26 cellular contexts compared by ENCODE assay signal in the genomic region with DNA sequence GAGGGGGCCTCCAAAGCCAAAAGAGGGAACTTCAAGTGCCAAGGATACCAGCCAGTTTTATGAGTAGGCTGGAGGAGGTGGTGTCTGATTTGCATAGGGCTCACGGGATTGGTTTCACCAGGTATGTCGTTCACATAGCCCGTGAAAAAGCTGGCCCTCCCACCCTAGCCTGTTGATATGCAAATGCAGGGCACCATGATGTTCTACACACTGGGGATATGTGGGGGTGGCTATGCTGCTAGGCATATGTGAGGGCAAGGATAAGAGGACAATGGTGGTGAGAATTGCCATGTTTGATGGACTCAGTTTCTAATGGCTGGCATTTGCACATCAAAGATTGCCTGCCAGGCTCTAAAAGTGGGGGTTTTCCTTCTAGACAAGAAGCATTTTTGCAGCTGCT.
"Had no signal": no experiment of that assay in that cellular context is flagged by ENCODE, and none has a peak within 500 bp of the region (broad histone marks: within the 10 kb centered on the region; RNA-seq: fewer than 3 reads in every experiment).

No MANE protein-coding gene starts in this region.

- H3K4me1 ChIP-seq: esophagus squamous epithelium, gastroesophageal sphincter, heart right ventricle had no signal

- H3K27ac Mint-ChIP-seq: activated CD4-positive, alpha-beta memory T cell treated with anti-CD3 and anti-CD28 coated beads, Interleukin-2, amount 10 ng/mL, durations not matched to agents 7 days and 5 days; activated CD4-positive, alpha-beta T cell treated with anti-CD3 and anti-CD28 coated beads, Interleukin-2, amount 10 ng/mL, durations not matched to agents 7 days and 5 days; activated naive CD4-positive, alpha-beta T cell treated with anti-CD3 and anti-CD28 coated beads, Interleukin-2, amount 10 ng/mL, durations not matched to agents 7 days and 5 days; activated naive CD4-positive, alpha-beta T cell treated with anti-CD3 and anti-CD28 coated beads, Interleukin-2, amount 50 U/mL, for 72 hours; activated naive CD8-positive, alpha-beta T cell treated with anti-CD3 and anti-CD28 coated beads, Interleukin-2, amount 10 ng/mL, durations not matched to agents 7 days and 5 days; activated T-cell treated with anti-CD3 and anti-CD28 coated beads, Interleukin-2, amount 50 U/mL, for 24 hours; activated T-cell treated with anti-CD3 and anti-CD28 coated beads, Interleukin-2, amount 50 U/mL, for 72 hours; dendritic cell treated with granulocyte-macrophage colony-stimulating factor and Interleukin-4, amounts not matched to agents 40 ng/mL and 50 ng/mL, for 4 days had no signal

- H3K36me3 Mint-ChIP-seq: activated naive CD4-positive, alpha-beta T cell treated with anti-CD3 and anti-CD28 coated beads, Interleukin-2, amount 10 ng/mL, durations not matched to agents 7 days and 5 days; activated naive CD4-positive, alpha-beta T cell treated with anti-CD3 and anti-CD28 coated beads, Interleukin-2, amount 50 U/mL, for 72 hours; activated naive CD8-positive, alpha-beta T cell treated with anti-CD3 and anti-CD28 coated beads, Interleukin-2, amount 10 ng/mL, durations not matched to agents 7 days and 5 days had no signal

- H3K27me3 ChIP-seq: brain microvascular endothelial cell, dorsolateral prefrontal cortex, esophagus squamous epithelium, heart right ventricle had no signal

- H3K9me3 ChIP-seq: esophagus squamous epithelium, gastroesophageal sphincter, heart right ventricle had no signal

- DNase-seq: activated CD4-positive, alpha-beta memory T cell treated with anti-CD3 and anti-CD28 coated beads, Interleukin-2, amount 10 ng/mL, durations not matched to agents 7 days and 5 days; activated CD4-positive, alpha-beta T cell treated with anti-CD3 and anti-CD28 coated beads for 1 hour; activated CD4-positive, alpha-beta T cell treated with anti-CD3 and anti-CD28 coated beads for 4 hours; activated CD4-positive, alpha-beta T cell treated with anti-CD3 and anti-CD28 coated beads, Interleukin-2, amount 10 ng/mL, durations not matched to agents 7 days and 5 days; activated CD4-positive, alpha-beta T cell treated with anti-CD3 and anti-CD28 coated beads, Interleukin-2, amount 50 U/mL, for 4 hours; activated CD8-positive, alpha-beta memory T cell treated with anti-CD3 and anti-CD28 coated beads, Interleukin-2, amount 50 U/mL, for 48 hours; activated gamma-delta T cell; activated naive CD4-positive, alpha-beta T cell; activated naive CD4-positive, alpha-beta T cell treated with anti-CD3 and anti-CD28 coated beads, Interleukin-2, amount 10 ng/mL, durations not matched to agents 7 days and 5 days; activated naive CD8-positive, alpha-beta T cell treated with anti-CD3 and anti-CD28 coated beads, Interleukin-2, amount 10 ng/mL, durations not matched to agents 7 days and 5 days; activated T-cell treated with anti-CD3 and anti-CD28 coated beads for 4 hours; activated T-cell treated with anti-CD3 and anti-CD28 coated beads, Interleukin-2, amount 50 U/mL, for 24 hours; activated T-cell treated with anti-CD3 and anti-CD28 coated beads, Interleukin-2, amount 50 U/mL, for 72 hours; anterior cingulate cortex; brain microvascular endothelial cell; dorsolateral prefrontal cortex; effector memory CD4-positive, alpha-beta T cell; esophagus squamous epithelium; foreskin melanocyte; heart right ventricle; T-helper 2 cell had no signal

- H3K27ac ChIP-seq: brain microvascular endothelial cell, coronary artery, dorsolateral prefrontal cortex, esophagus squamous epithelium, gastroesophageal sphincter, heart right ventricle had no signal

- H3K4me1 Mint-ChIP-seq: activated CD4-positive, alpha-beta memory T cell treated with anti-CD3 and anti-CD28 coated beads, Interleukin-2, amount 10 ng/mL, durations not matched to agents 7 days and 5 days; activated CD4-positive, alpha-beta T cell treated with anti-CD3 and anti-CD28 coated beads, Interleukin-2, amount 10 ng/mL, durations not matched to agents 7 days and 5 days; activated naive CD4-positive, alpha-beta T cell treated with anti-CD3 and anti-CD28 coated beads, Interleukin-2, amount 10 ng/mL, durations not matched to agents 7 days and 5 days; activated naive CD8-positive, alpha-beta T cell treated with anti-CD3 and anti-CD28 coated beads, Interleukin-2, amount 10 ng/mL, durations not matched to agents 7 days and 5 days; central memory CD8-positive, alpha-beta T cell had no signal

- H3K27me3 Mint-ChIP-seq: activated CD4-positive, alpha-beta memory T cell treated with anti-CD3 and anti-CD28 coated beads, Interleukin-2, amount 10 ng/mL, durations not matched to agents 7 days and 5 days; activated CD4-positive, alpha-beta T cell treated with anti-CD3 and anti-CD28 coated beads, Interleukin-2, amount 10 ng/mL, durations not matched to agents 7 days and 5 days; activated naive CD4-positive, alpha-beta T cell treated with anti-CD3 and anti-CD28 coated beads, Interleukin-2, amount 10 ng/mL, durations not matched to agents 7 days and 5 days; activated naive CD8-positive, alpha-beta T cell treated with anti-CD3 and anti-CD28 coated beads, Interleukin-2, amount 10 ng/mL, durations not matched to agents 7 days and 5 days; activated T-cell treated with anti-CD3 and anti-CD28 coated beads, Interleukin-2, amount 50 U/mL, for 24 hours; central memory CD8-positive, alpha-beta T cell; dendritic cell treated with granulocyte-macrophage colony-stimulating factor and Interleukin-4, amounts not matched to agents 40 ng/mL and 50 ng/mL, for 4 days had no signal

- H3K4me3 ChIP-seq: coronary artery, dorsolateral prefrontal cortex, esophagus squamous epithelium, gastroesophageal sphincter, heart right ventricle had no signal

- H3K9me3 Mint-ChIP-seq: activated CD4-positive, alpha-beta T cell treated with anti-CD3 and anti-CD28 coated beads, Interleukin-2, amount 10 ng/mL, durations not matched to agents 7 days and 5 days; activated T-cell treated with anti-CD3 and anti-CD28 coated beads, Interleukin-2, amount 50 U/mL, for 24 hours had no signal

- H3K4me3 Mint-ChIP-seq: activated CD4-positive, alpha-beta memory T cell treated with anti-CD3 and anti-CD28 coated beads, Interleukin-2, amount 10 ng/mL, durations not matched to agents 7 days and 5 days; activated CD4-positive, alpha-beta T cell treated with anti-CD3 and anti-CD28 coated beads, Interleukin-2, amount 10 ng/mL, durations not matched to agents 7 days and 5 days; activated naive CD4-positive, alpha-beta T cell treated with anti-CD3 and anti-CD28 coated beads, Interleukin-2, amount 10 ng/mL, durations not matched to agents 7 days and 5 days; activated naive CD8-positive, alpha-beta T cell treated with anti-CD3 and anti-CD28 coated beads, Interleukin-2, amount 10 ng/mL, durations not matched to agents 7 days and 5 days; activated T-cell treated with anti-CD3 and anti-CD28 coated beads, Interleukin-2, amount 50 U/mL, for 24 hours; activated T-cell treated with anti-CD3 and anti-CD28 coated beads, Interleukin-2, amount 50 U/mL, for 72 hours; central memory CD8-positive, alpha-beta T cell; dendritic cell treated with granulocyte-macrophage colony-stimulating factor and Interleukin-4, amounts not matched to agents 40 ng/mL and 50 ng/mL, for 4 days had no signal

- H3K36me3 ChIP-seq: brain microvascular endothelial cell, esophagus squamous epithelium, gastroesophageal sphincter, heart right ventricle had no signal
